Comparison of ENCODE assay signal across 14 cellular contexts in genomic region chr9:81861644-81862043, GRCh38.
DNase-seq lines count a peak whose midpoint lies in the region.
"Had no signal": no experiment of that assay in that cellular context is flagged by ENCODE, and none has a peak within 500 bp of the region (broad histone marks: within the 10 kb centered on the region; RNA-seq: fewer than 3 reads in every experiment).

No MANE protein-coding gene starts in this region.

- peak overlapping the region; percentile 42 for H3K27ac ChIP-seq in epithelial cell of prostate
- H3K27ac ChIP-seq: neural progenitor cell, VCaP had no signal

- intact Hi-C loops in posterior cingulate gyrus (cut with DNase I) = no loop called here

- H3K4me3 ChIP-seq in skeletal muscle cell (ENCODE audit: low read depth, low read length) = no peak overlapping the region
- H3K4me3 ChIP-seq: GM12878, neural progenitor cell had no signal

- peak; percentile 61 for DNase-seq in GM03348 (ENCODE audit: low spot score)
- peak; percentile 62 for DNase-seq in RKO (ENCODE audit: low spot score)
- DNase-seq in epithelial cell of prostate (ENCODE audit: low read depth, low spot score) = peak; percentile 65
- peak; percentile 25 for DNase-seq in skeletal muscle cell (ENCODE audit: low read depth)
- DNase-seq in Ammon's horn (ENCODE audit: low spot score) = no peak
- DNase-seq in posterior cingulate gyrus = no peak
- no peak for DNase-seq in NCI-H2081 (lab: John Stamatoyannopoulos, UW)
- DNase-seq: activated effector memory CD4-positive, alpha-beta T cell treated with anti-CD3 and anti-CD28 coated beads, Interleukin-2, amount 50 U/mL, for 16 hours; DMS79 treated with DMSO at 0.1 percent for 48 hours; NCI-H1694; NCI-H510A had no signal

Comparison
In these comparisons a context has a peak if more than half of its experiments do, and no peak if none do; other contexts are left out.
1. DNase-seq: peak in GM03348 (single experiment), RKO (single experiment), epithelial cell of prostate (single experiment) and skeletal muscle cell (single experiment); none in Ammon's horn (single experiment), posterior cingulate gyrus (0 of 10) and NCI-H2081 (0 of 2).